In genomic region chr13:32284927-32285632, GRCh38 we compare ENCODE assay signal across 12 cellular contexts. TPM values are rescaled to one million over a fixed set of nuclear protein-coding genes. Genes with fewer than 3 reads are reported as not detected.
DNase-seq lines count a peak whose midpoint lies in the region; ATAC-seq and TF ChIP-seq lines count a peak whose summit lies in the region.
"Had no signal": no experiment of that assay in that cellular context is flagged by ENCODE, and none has a peak within 500 bp of the region (broad histone marks: within the 10 kb centered on the region; RNA-seq: fewer than 3 reads in every experiment).

No MANE protein-coding gene starts in this region.

- peak; percentile 71 to 76 for ATAC-seq in left cardiac atrium
- ATAC-seq in activated CD4-positive, alpha-beta T cell treated with anti-CD3 and anti-CD28 coated beads for 36 hours = no peak
- ATAC-seq in HG03135 (IDR thresholded peaks at IDR 0.05; ENCODE audit: unreplicated experiment) = no peak

- peak; percentile 13 for DNase-seq in Calu3
- peak; percentile 63 for DNase-seq in amniotic epithelial cell (ENCODE audit: low read depth)
- DNase-seq in left cardiac atrium = peak; percentile 34
- DNase-seq in prostate gland (ENCODE audit: low spot score) = peak; percentile 61
- no peak for DNase-seq in activated CD4-positive, alpha-beta T cell treated with anti-CD3 and anti-CD28 coated beads for 36 hours
- DNase-seq in T-helper 1 cell = no peak
- no peak for DNase-seq in GM10266 (ENCODE audit: extremely low spot score)
- DNase-seq: CD4-positive, alpha-beta T cell had no signal

- POLR2A ChIA-PET in activated CD4-positive, alpha-beta T cell treated with anti-CD3 and anti-CD28 coated beads for 36 hours (lab: Charles Lee) = interaction anchor here (0.6 kb wide), 1 partner anchor 310 kb away, joined by 3 read pairs; no protein-coding TSS in a partner anchor

- no peaks in the 10 kb centered on the region for H3K4me1 Mint-ChIP-seq in Calu3 (ENCODE audit: low read depth, unreplicated experiment)
- no peaks in the 10 kb centered on the region for H3K4me1 Mint-ChIP-seq in activated CD4-positive, alpha-beta T cell treated with anti-CD3 and anti-CD28 coated beads for 36 hours

- H3K4me3 ChIP-seq in prostate gland = no peak overlapping the region

- no peak overlapping the region for H3K4me3 Mint-ChIP-seq in Calu3 (ENCODE audit: low read depth, unreplicated experiment)
- no peak overlapping the region for H3K4me3 Mint-ChIP-seq in activated CD4-positive, alpha-beta T cell treated with anti-CD3 and anti-CD28 coated beads for 36 hours
- H3K4me3 Mint-ChIP-seq: brain; CD4-positive, alpha-beta T cell had no signal

- H3K27me3 Mint-ChIP-seq in Calu3 (ENCODE audit: unreplicated experiment) = no peaks in the 10 kb centered on the region
- H3K27me3 Mint-ChIP-seq in activated CD4-positive, alpha-beta T cell treated with anti-CD3 and anti-CD28 coated beads for 36 hours = no peaks in the 10 kb centered on the region
- H3K27me3 Mint-ChIP-seq: CD4-positive, alpha-beta T cell had no signal

- no peak overlapping the region for H3K27ac Mint-ChIP-seq in Calu3 (ENCODE audit: unreplicated experiment)
- H3K27ac Mint-ChIP-seq in activated CD4-positive, alpha-beta T cell treated with anti-CD3 and anti-CD28 coated beads for 36 hours = no peak overlapping the region
- H3K27ac Mint-ChIP-seq: CD4-positive, alpha-beta T cell had no signal

- TF ChIP-seq POLR2A in prostate gland (IDR thresholded peaks at IDR 0.05) = no peak

- H3K36me3 ChIP-seq in prostate gland = no peaks in the 10 kb centered on the region

- intact Hi-C loops in Calu3 (cut with micrococcal nuclease; ENCODE audit: unreplicated experiment) (no loop called here), left cardiac atrium (cut with DNase I) (no loop called here), prostate gland (cut with DNase I) (no loop called here)
- intact Hi-C loops in activated CD4-positive, alpha-beta T cell treated with anti-CD3 and anti-CD28 coated beads for 36 hours (cut with DNase I, micrococcal nuclease) = no loop called here

- no peaks in the 10 kb centered on the region for H3K27me3 ChIP-seq in prostate gland (replicated peaks; ENCODE audit: insufficient read depth)

- H3K4me1 ChIP-seq in prostate gland (replicated peaks) = no peaks in the 10 kb centered on the region

- no peaks in the 10 kb centered on the region for H3K9me3 Mint-ChIP-seq in Calu3 (ENCODE audit: low read depth, unreplicated experiment)
- H3K9me3 Mint-ChIP-seq in activated CD4-positive, alpha-beta T cell treated with anti-CD3 and anti-CD28 coated beads for 36 hours (ENCODE audit: low read depth) = no peaks in the 10 kb centered on the region
- H3K9me3 Mint-ChIP-seq: brain; CD4-positive, alpha-beta T cell had no signal

- no peaks in the 10 kb centered on the region for H3K9me3 ChIP-seq in prostate gland

- H3K27ac ChIP-seq in prostate gland = peak overlapping the region; percentile 53 to 59
- H3K27ac ChIP-seq: KMS-11 had no signal

- no TSS peak for BruUV-seq in Calu3 (replicated peaks; lab: Mats Ljungman, UMichigan)

- TF ChIP-seq CTCF in Calu3 (IDR thresholded peaks at IDR 0.05; ENCODE audit: unreplicated experiment) = no peak
- no peak for TF ChIP-seq CTCF in prostate gland (IDR thresholded peaks at IDR 0.05)
- TF ChIP-seq CTCF in GM10266 (IDR thresholded peaks at IDR 0.05; ENCODE audit: control insufficient read depth, insufficient read depth, low read depth, missing control alignments) = no peak

- 6% methylated on average over 6 of the region's 6 CpGs for WGBS in prostate gland

- CTCF ChIA-PET in Calu3 (lab: Charles Lee) = no interaction called here
- CTCF ChIA-PET in activated CD4-positive, alpha-beta T cell treated with anti-CD3 and anti-CD28 coated beads for 36 hours (lab: Charles Lee) = interaction anchor here (0.9 to 1.2 kb wide), 3 partner anchors 17 to 120 kb away, joined by 3 to 4 read pairs (median 3); no protein-coding TSS in a partner anchor

- H3K36me3 Mint-ChIP-seq in Calu3 (ENCODE audit: insufficient read depth, unreplicated experiment) = no peaks in the 10 kb centered on the region
- H3K36me3 Mint-ChIP-seq in activated CD4-positive, alpha-beta T cell treated with anti-CD3 and anti-CD28 coated beads for 36 hours (ENCODE audit: low read depth) = no peaks in the 10 kb centered on the region

RNA-seq across cellular contexts. Expression of gene ZAR1L, which starts 30.1 kb away (rescaled TPM):
- total RNA-seq in Calu3 (2022) (not detected in 2 replicates), left cardiac atrium (not detected), prostate gland (not detected)
- total RNA-seq in activated CD4-positive, alpha-beta T cell treated with anti-CD3 and anti-CD28 coated beads for 36 hours = not detected
- total RNA-seq: CD4-positive, alpha-beta T cell; T-helper 1 cell treated with Interleukin-12 subunit alpha and Interleukin-12 subunit beta and Interleukin-4 antibody, amounts not matched to agents 30 ng/mL and 1 ng/mL, for 36 hours had no signal

RNA-seq across cellular contexts. Expression of gene BRCA2, which starts 30.2 kb away (rescaled TPM):
- total RNA-seq in Calu3 (2022) = 11.0 and 12.8 TPM in 2 replicates
- total RNA-seq in left cardiac atrium = 1 to 10 TPM; 1.0 to 2.1 TPM
- total RNA-seq in prostate gland = 1 to 10 TPM; 1.8 to 6.6 TPM
- 10 to 100 TPM; 34.1 to 49.0 TPM for total RNA-seq in activated CD4-positive, alpha-beta T cell treated with anti-CD3 and anti-CD28 coated beads for 36 hours

Comparison
In these comparisons a context has a peak if more than half of its experiments do, and no peak if none do; other contexts are left out.
1. DNase-seq: peak in Calu3 (single experiment), amniotic epithelial cell (single experiment), left cardiac atrium (single experiment) and prostate gland (single experiment); none in activated CD4-positive, alpha-beta T cell treated with anti-CD3 and anti-CD28 coated beads for 36 hours (single experiment), T-helper 1 cell (0 of 5) and GM10266 (single experiment).
2. ATAC-seq: peak in left cardiac atrium (2 of 2); none in activated CD4-positive, alpha-beta T cell treated with anti-CD3 and anti-CD28 coated beads for 36 hours (single experiment) and HG03135 (single experiment).